ENCODE assay signal across 1 cellular context in the genomic region with DNA sequence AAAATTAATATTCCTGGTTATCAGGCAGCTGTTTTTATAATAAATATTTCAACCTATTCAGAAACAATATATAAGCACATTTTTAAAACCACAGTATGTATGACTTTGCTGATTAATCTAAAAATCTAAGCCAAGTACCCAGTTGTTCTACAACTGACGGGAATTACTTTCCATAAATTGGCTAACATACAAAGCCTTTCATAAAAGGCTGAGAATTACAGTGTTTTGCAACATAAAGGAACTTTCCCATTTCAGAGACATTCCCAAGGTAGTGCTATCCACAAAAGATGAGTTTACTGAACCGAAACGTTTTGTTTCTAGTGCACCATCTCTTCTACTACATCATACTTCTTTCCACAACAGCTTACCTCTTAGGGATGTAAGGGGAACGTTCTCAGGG.
TF ChIP-seq lines count a peak whose summit lies in the region.

No MANE protein-coding gene starts in this region.

TF ChIP-seq in GM12878, 131 proteins besides CTCF, POLR2A, EP300 and RAD21 (continued from another document):
- TF ChIP-seq CEBPZ (IDR thresholded peaks at IDR 0.05; ENCODE audit: low read depth, low read length): no peak
